ENCODE assay signal across 1 cellular context in the genomic region with DNA sequence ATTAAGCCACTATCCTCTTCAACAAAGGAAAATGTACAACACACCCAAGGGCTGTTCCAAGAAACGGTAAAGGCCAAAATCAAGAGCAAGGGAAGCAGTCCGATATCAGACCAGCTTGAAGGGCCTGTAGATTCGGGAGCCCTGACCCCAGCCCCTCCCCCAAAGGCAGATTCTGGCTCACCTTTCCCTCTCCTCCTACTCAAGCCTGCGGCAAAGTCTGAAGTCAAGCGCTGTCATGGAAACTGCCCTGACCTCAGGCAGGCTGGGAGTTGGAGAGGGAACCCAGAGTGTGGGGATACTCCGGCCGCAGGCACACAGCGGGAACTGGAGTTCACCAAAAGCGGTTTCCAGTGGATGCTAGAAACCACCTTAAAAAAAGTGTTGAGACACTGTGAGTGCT.
TF ChIP-seq lines count a peak whose summit lies in the region.

No MANE protein-coding gene starts in this region.

TF ChIP-seq in GM23338, 12 proteins besides CTCF, POLR2A, EP300 and RAD21:
- TF ChIP-seq, protein P1, sequence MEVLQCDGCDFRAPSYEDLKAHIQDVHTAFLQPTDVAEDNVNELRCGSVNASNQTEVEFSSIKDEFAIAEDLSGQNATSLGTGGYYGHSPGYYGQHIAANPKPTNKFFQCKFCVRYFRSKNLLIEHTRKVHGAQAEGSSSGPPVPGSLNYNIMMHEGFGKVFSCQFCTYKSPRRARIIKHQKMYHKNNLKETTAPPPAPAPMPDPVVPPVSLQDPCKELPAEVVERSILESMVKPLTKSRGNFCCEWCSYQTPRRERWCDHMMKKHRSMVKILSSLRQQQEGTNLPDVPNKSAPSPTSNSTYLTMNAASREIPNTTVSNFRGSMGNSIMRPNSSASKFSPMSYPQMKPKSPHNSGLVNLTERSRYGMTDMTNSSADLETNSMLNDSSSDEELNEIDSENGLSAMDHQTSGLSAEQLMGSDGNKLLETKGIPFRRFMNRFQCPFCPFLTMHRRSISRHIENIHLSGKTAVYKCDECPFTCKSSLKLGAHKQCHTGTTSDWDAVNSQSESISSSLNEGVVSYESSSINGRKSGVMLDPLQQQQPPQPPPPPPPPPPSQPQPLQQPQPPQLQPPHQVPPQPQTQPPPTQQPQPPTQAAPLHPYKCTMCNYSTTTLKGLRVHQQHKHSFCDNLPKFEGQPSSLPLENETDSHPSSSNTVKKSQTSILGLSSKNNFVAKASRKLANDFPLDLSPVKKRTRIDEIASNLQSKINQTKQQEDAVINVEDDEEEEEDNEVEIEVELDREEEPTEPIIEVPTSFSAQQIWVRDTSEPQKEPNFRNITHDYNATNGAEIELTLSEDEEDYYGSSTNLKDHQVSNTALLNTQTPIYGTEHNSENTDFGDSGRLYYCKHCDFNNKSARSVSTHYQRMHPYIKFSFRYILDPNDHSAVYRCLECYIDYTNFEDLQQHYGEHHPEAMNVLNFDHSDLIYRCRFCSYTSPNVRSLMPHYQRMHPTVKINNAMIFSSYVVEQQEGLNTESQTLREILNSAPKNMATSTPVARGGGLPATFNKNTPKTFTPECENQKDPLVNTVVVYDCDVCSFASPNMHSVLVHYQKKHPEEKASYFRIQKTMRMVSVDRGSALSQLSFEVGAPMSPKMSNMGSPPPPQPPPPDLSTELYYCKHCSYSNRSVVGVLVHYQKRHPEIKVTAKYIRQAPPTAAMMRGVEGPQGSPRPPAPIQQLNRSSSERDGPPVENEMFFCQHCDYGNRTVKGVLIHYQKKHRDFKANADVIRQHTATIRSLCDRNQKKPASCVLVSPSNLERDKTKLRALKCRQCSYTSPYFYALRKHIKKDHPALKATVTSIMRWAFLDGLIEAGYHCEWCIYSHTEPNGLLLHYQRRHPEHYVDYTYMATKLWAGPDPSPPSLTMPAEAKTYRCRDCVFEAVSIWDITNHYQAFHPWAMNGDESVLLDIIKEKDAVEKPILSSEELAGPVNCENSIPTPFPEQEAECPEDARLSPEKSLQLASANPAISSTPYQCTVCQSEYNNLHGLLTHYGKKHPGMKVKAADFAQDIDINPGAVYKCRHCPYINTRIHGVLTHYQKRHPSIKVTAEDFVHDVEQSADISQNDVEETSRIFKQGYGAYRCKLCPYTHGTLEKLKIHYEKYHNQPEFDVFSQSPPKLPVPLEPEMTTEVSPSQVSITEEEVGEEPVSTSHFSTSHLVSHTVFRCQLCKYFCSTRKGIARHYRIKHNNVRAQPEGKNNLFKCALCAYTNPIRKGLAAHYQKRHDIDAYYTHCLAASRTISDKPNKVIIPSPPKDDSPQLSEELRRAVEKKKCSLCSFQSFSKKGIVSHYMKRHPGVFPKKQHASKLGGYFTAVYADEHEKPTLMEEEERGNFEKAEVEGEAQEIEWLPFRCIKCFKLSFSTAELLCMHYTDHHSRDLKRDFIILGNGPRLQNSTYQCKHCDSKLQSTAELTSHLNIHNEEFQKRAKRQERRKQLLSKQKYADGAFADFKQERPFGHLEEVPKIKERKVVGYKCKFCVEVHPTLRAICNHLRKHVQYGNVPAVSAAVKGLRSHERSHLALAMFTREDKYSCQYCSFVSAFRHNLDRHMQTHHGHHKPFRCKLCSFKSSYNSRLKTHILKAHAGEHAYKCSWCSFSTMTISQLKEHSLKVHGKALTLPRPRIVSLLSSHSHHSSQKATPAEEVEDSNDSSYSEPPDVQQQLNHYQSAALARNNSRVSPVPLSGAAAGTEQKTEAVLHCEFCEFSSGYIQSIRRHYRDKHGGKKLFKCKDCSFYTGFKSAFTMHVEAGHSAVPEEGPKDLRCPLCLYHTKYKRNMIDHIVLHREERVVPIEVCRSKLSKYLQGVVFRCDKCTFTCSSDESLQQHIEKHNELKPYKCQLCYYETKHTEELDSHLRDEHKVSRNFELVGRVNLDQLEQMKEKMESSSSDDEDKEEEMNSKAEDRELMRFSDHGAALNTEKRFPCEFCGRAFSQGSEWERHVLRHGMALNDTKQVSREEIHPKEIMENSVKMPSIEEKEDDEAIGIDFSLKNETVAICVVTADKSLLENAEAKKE (CRISPR knock-in tag; IDR thresholded peaks at IDR 0.05) = no peak
- TF ChIP-seq POLR2AphosphoS5 (IDR thresholded peaks at IDR 0.05; ENCODE audit: low read depth) = no peak
- TF ChIP-seq NANOG (IDR thresholded peaks at IDR 0.05; ENCODE audit: borderline replicate concordance) = no peak
- TF ChIP-seq, protein P2, sequence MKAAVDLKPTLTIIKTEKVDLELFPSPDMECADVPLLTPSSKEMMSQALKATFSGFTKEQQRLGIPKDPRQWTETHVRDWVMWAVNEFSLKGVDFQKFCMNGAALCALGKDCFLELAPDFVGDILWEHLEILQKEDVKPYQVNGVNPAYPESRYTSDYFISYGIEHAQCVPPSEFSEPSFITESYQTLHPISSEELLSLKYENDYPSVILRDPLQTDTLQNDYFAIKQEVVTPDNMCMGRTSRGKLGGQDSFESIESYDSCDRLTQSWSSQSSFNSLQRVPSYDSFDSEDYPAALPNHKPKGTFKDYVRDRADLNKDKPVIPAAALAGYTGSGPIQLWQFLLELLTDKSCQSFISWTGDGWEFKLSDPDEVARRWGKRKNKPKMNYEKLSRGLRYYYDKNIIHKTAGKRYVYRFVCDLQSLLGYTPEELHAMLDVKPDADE (IDR thresholded peaks at IDR 0.05) = no peak
- no peak for TF ChIP-seq ZNF114 (CRISPR knock-in tag; IDR thresholded peaks at IDR 0.05)
- TF ChIP-seq JUNB (IDR thresholded peaks at IDR 0.05; ENCODE audit: unreplicated experiment) = no peak
